In the genomic region with DNA sequence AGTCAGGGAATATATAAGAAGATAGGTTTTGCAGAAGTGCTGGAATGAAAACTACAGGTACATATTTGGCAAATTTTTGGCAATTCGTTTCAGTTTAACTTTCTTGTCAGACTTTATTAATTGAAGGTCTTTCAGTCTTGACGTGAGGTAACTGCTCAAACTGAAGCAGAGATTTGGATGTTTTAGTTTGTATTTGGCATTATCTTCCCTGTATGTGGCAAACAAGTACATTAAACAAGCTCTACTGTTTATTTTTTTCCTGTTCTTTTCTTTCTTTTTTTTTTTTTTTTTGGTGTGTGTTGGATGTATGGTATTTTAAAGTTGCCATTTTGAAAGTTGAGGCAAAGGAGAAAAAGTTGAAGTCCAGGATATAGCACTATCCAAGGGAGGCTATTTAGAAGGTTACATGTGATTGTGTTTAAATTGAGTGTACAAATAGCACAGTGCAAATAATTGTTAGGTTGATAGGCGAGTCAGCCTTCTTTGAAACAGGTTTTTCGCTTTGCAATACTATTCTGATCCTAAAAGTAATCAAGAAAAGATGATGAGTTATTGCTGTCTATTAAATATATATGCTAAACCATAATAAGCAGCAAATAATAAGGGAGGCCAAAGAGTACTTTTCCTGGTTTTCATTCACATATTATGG, we compare ENCODE assay signal across 9 cellular contexts. TPM values are rescaled to one million over a fixed set of nuclear protein-coding genes. Genes with fewer than 3 reads are reported as not detected.
DNase-seq lines count a peak whose midpoint lies in the region; ATAC-seq, FAIRE-seq and TF ChIP-seq lines count a peak whose summit lies in the region.
"Had no signal": no experiment of that assay in that cellular context is flagged by ENCODE, and none has a peak within 500 bp of the region (broad histone marks: within the 10 kb centered on the region; RNA-seq: fewer than 3 reads in every experiment).

No MANE protein-coding gene starts in this region.

- DNase-seq in activated T-cell treated with anti-CD3 and anti-CD28 coated beads, Interleukin-2, amount 50 U/mL, for 4 hours: no peak
- no peak for DNase-seq in activated T-cell treated with anti-CD3 and anti-CD28 coated beads, Interleukin-2, amount 50 U/mL, for 48 hours
- DNase-seq in activated T-helper 2 cell treated with anti-CD3 and anti-CD28 coated beads, Interferon-gamma antibody, Interleukin-2, Interleukin-4, amounts not matched to agents 10 μg/mL and 5 μg/mL and 100 μg/mL, durations not matched to agents 14 hours and 24 hours and 36 hours (ENCODE audit: low spot score): no peak
- no peak for DNase-seq in thoracic aorta (ENCODE audit: low spot score)
- DNase-seq in NCI-H524 treated with DMSO at 0.1 percent for 48 hours (lab: John Stamatoyannopoulos, UW): no peak
- DNase-seq in NK-92 treated with Interleukin-12 subunit alpha and Interleukin-12 subunit beta, amount 100 ng/mL, for 24 hours (lab: John Stamatoyannopoulos, UW): no peak
- DNase-seq in posterior vena cava (ENCODE audit: low spot score): no peak
- DNase-seq: SIG-M5 had no signal

- no peaks in the 10 kb centered on the region for H3K27me3 ChIP-seq in thoracic aorta (replicated peaks; ENCODE audit: insufficient read depth)

- ATAC-seq in activated T-cell treated with anti-CD3 and anti-CD28 coated beads, Interleukin-2, amount 50 U/mL, for 4 hours: no peak
- no peak for ATAC-seq in thoracic aorta (ENCODE audit: insufficient number of reproducible peaks, low FRiP score, low read depth)

- H3K27me3 Mint-ChIP-seq in activated T-cell treated with anti-CD3 and anti-CD28 coated beads, Interleukin-2, amount 50 U/mL, for 4 hours (ENCODE audit: low read depth): no peaks in the 10 kb centered on the region
- peaks cover 12% of the 10 kb centered on the region for H3K27me3 Mint-ChIP-seq in activated T-helper 2 cell treated with anti-CD3 and anti-CD28 coated beads, Interferon-gamma antibody, Interleukin-2, Interleukin-4, amounts not matched to agents 10 μg/mL and 5 μg/mL and 100 μg/mL, durations not matched to agents 14 hours and 24 hours and 36 hours (ENCODE audit: low read depth)

- H3K27ac Mint-ChIP-seq in activated T-helper 2 cell treated with anti-CD3 and anti-CD28 coated beads, Interferon-gamma antibody, Interleukin-2, Interleukin-4, amounts not matched to agents 10 μg/mL and 5 μg/mL and 100 μg/mL, durations not matched to agents 14 hours and 24 hours and 36 hours: no peak overlapping the region

- no peaks in the 10 kb centered on the region for H3K9me3 Mint-ChIP-seq in activated T-cell treated with anti-CD3 and anti-CD28 coated beads, Interleukin-2, amount 50 U/mL, for 4 hours
- no peaks in the 10 kb centered on the region for H3K9me3 Mint-ChIP-seq in activated T-helper 2 cell treated with anti-CD3 and anti-CD28 coated beads, Interferon-gamma antibody, Interleukin-2, Interleukin-4, amounts not matched to agents 10 μg/mL and 5 μg/mL and 100 μg/mL, durations not matched to agents 14 hours and 24 hours and 36 hours

- H3K4me3 ChIP-seq in thoracic aorta: peak overlapping the region; percentile 97

- intact Hi-C loops in activated T-helper 2 cell treated with anti-CD3 and anti-CD28 coated beads, Interferon-gamma antibody, Interleukin-2, Interleukin-4, amounts not matched to agents 10 μg/mL and 5 μg/mL and 100 μg/mL, durations not matched to agents 14 hours and 24 hours and 36 hours (cut with micrococcal nuclease): loop anchor here (5.0 to 10.0 kb wide), 3 partner anchors 75 to 103 kb away; no protein-coding TSS in a partner anchor
- intact Hi-C loops in posterior vena cava (cut with DNase I): no loop called here

- TF ChIP-seq CTCF in thoracic aorta (IDR thresholded peaks at IDR 0.05): no peak

- FAIRE-seq in islet of Langerhans (lab: Jason Lieb, UNC): peak; percentile 9

- H3K4me1 ChIP-seq in thoracic aorta (ENCODE audit: control insufficient read depth in 1 of 2, low read depth in 2 of 2): peaks cover 10 to 13% of the 10 kb centered on the region in 2 donors

- no peak overlapping the region for H3K27ac ChIP-seq in thoracic aorta

- no peaks in the 10 kb centered on the region for H3K36me3 ChIP-seq in thoracic aorta

- peak overlapping the region; percentile 87 for H3K4me3 Mint-ChIP-seq in activated T-cell treated with anti-CD3 and anti-CD28 coated beads, Interleukin-2, amount 50 U/mL, for 4 hours
- peak overlapping the region; percentile 85 for H3K4me3 Mint-ChIP-seq in activated T-helper 2 cell treated with anti-CD3 and anti-CD28 coated beads, Interferon-gamma antibody, Interleukin-2, Interleukin-4, amounts not matched to agents 10 μg/mL and 5 μg/mL and 100 μg/mL, durations not matched to agents 14 hours and 24 hours and 36 hours (ENCODE audit: low read depth)

- no peaks in the 10 kb centered on the region for H3K9me3 ChIP-seq in thoracic aorta

- no peaks in the 10 kb centered on the region for H3K36me3 Mint-ChIP-seq in activated T-cell treated with anti-CD3 and anti-CD28 coated beads, Interleukin-2, amount 50 U/mL, for 4 hours (ENCODE audit: insufficient read depth)
- H3K36me3 Mint-ChIP-seq in activated T-helper 2 cell treated with anti-CD3 and anti-CD28 coated beads, Interferon-gamma antibody, Interleukin-2, Interleukin-4, amounts not matched to agents 10 μg/mL and 5 μg/mL and 100 μg/mL, durations not matched to agents 14 hours and 24 hours and 36 hours (ENCODE audit: low read depth): peaks cover 34% of the 10 kb centered on the region

- peaks cover 17% of the 10 kb centered on the region for H3K4me1 Mint-ChIP-seq in activated T-cell treated with anti-CD3 and anti-CD28 coated beads, Interleukin-2, amount 50 U/mL, for 4 hours (ENCODE audit: low read depth)
- H3K4me1 Mint-ChIP-seq in activated T-helper 2 cell treated with anti-CD3 and anti-CD28 coated beads, Interferon-gamma antibody, Interleukin-2, Interleukin-4, amounts not matched to agents 10 μg/mL and 5 μg/mL and 100 μg/mL, durations not matched to agents 14 hours and 24 hours and 36 hours (ENCODE audit: low read depth): peaks cover 49% of the 10 kb centered on the region

RNA-seq across cellular contexts. Expression of a gene that starts 2.2 kb away (rescaled TPM):
- 10 to 100 TPM; 13.0 to 24.4 (median 16.7) TPM for total RNA-seq in activated T-cell treated with anti-CD3 and anti-CD28 coated beads, Interleukin-2, amount 50 U/mL, for 4 hours
- 20.6 and 21.4 TPM in 2 replicates for total RNA-seq in activated T-helper 2 cell treated with anti-CD3 and anti-CD28 coated beads, Interferon-gamma antibody, Interleukin-2, Interleukin-4, amounts not matched to agents 10 μg/mL and 5 μg/mL and 100 μg/mL, durations not matched to agents 14 hours and 24 hours and 36 hours
- total RNA-seq in thoracic aorta: 10 to 100 TPM; 23.9 to 34.8 TPM
- 10 to 100 TPM; 36.0 to 54.0 TPM for total RNA-seq in posterior vena cava

RNA-seq across cellular contexts. Expression of a gene that starts 42.4 kb away (rescaled TPM):
- 100 to 1,000 TPM in 2 of 3 donors, 10 to 100 TPM in 1; 89.8 to 108 (median 107) TPM for total RNA-seq in activated T-cell treated with anti-CD3 and anti-CD28 coated beads, Interleukin-2, amount 50 U/mL, for 4 hours
- total RNA-seq in activated T-helper 2 cell treated with anti-CD3 and anti-CD28 coated beads, Interferon-gamma antibody, Interleukin-2, Interleukin-4, amounts not matched to agents 10 μg/mL and 5 μg/mL and 100 μg/mL, durations not matched to agents 14 hours and 24 hours and 36 hours: 77.9 and 83.8 TPM in 2 replicates
- total RNA-seq in thoracic aorta (10 to 100 TPM; 73.4 to 81.5 TPM), posterior vena cava (10 to 100 TPM; 56.1 to 62.2 TPM)
